8 cellular contexts compared by ENCODE assay signal in the genomic region with DNA sequence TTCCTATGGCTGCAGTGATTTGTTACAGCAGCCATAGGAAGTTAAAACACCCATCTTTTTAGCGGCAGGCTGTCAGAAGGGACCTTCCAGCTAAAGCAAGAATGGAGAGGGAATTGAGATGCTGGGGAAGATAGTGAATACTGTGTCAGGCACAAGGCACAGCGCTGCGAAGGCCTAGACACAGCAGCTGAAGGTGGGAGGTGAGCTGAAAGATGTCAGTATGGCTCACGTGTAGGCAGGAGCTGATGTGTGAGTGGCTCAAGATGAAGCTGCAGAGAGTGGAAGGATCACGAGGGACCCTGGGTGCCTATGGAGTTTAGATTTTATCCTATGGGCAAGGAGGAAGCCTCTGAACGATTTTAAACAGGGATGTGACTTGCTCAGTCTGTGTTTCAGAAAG. TPM values are rescaled to one million over a fixed set of nuclear protein-coding genes. Genes with fewer than 3 reads are reported as not detected.
"Had no signal": no experiment of that assay in that cellular context is flagged by ENCODE, and none has a peak within 500 bp of the region (broad histone marks: within the 10 kb centered on the region; RNA-seq: fewer than 3 reads in every experiment).

No MANE protein-coding gene starts in this region.

- H3K27ac Mint-ChIP-seq: HFFc6 had no signal

- ATAC-seq: HCT116 had no signal

- DNase-seq: GM23248, GOT3, H7, HFFc6, IMR-90 had no signal

- H3K27ac ChIP-seq: GM23248 had no signal

- H3K4me3 Mint-ChIP-seq: HFFc6 had no signal

- H3K4me1 ChIP-seq: HAP-1 had no signal

- H3K36me3 ChIP-seq: HAP-1 had no signal

- H3K4me3 ChIP-seq: GM23248, HAP-1 had no signal

- H3K9me3 ChIP-seq: HAP-1 had no signal

RNA-seq across cellular contexts. Expression of gene NMNAT3, which starts 44.3 kb away (rescaled TPM):
- total RNA-seq: GM23248, H4 had no signal
- polyA plus RNA-seq: GM23248 had no signal
